ENCODE assay signal across 17 cellular contexts in genomic region chr19:7342143-7342542, GRCh38. TPM values are rescaled to one million over a fixed set of nuclear protein-coding genes. Genes with fewer than 3 reads are reported as not detected.
DNase-seq lines count a peak whose midpoint lies in the region; ATAC-seq, FAIRE-seq and TF ChIP-seq lines count a peak whose summit lies in the region.
"Had no signal": no experiment of that assay in that cellular context is flagged by ENCODE, and none has a peak within 500 bp of the region (broad histone marks: within the 10 kb centered on the region; RNA-seq: fewer than 3 reads in every experiment).

No MANE protein-coding gene starts in this region.

- no peaks in the 10 kb centered on the region for H3K79me2 ChIP-seq in H1 (ENCODE audit: control insufficient read depth in 1 of 2, insufficient read depth in 2 of 2, low read length in 2 of 2)

- no peak for FAIRE-seq in H1 (lab: Jason Lieb, UNC)
- FAIRE-seq: GM19239 had no signal

- H2BK5ac ChIP-seq in H1 (ENCODE audit: low read depth, low read length) = no peak overlapping the region

- H3K4me1 Mint-ChIP-seq in CD4-positive, alpha-beta T cell (ENCODE audit: low read depth) = peaks cover 64% of the 10 kb centered on the region
- peaks cover 42 to 73% (median 58%) of the 10 kb centered on the region in 3 donors for H3K4me1 Mint-ChIP-seq in IgD-negative memory B cell
- peaks cover 78% of the 10 kb centered on the region for H3K4me1 Mint-ChIP-seq in stimulated activated memory B cell treated with anti-CD40 and anti-IgM and Interleukin-4, amounts not matched to agents 10 μg/mL and 1 μg/mL and 100 μg/mL, for 72 hours

- intact Hi-C loops in CD4-positive, alpha-beta T cell (cut with DNase I, micrococcal nuclease) = no loop called here

- no peaks in the 10 kb centered on the region for H3K4me1 ChIP-seq in H1 (replicated peaks in 1 of 4; ENCODE audit: control insufficient read depth in 3 of 4, insufficient read depth in 4 of 4, low read length in 3 of 4)
- H3K4me1 ChIP-seq: BE2C had no signal

- POLR2A ChIA-PET in CD4-positive, alpha-beta T cell (lab: Charles Lee) = no interaction called here
- POLR2A ChIA-PET in H1 (lab: Charles Lee; ENCODE audit: partially characterized antibody) = interaction anchor here (0.6 kb wide), 1 partner anchor 1731 kb away, joined by 3 read pairs; no protein-coding TSS in a partner anchor

- no peak overlapping the region for H3K14ac ChIP-seq in H1 (ENCODE audit: insufficient read length)

- CTCF ChIA-PET in CD4-positive, alpha-beta T cell (lab: Charles Lee) = interaction anchor here (1.8 to 2.9 kb wide), 2 partner anchors 13 to 240 kb away, joined by 7 to 18 read pairs; no protein-coding TSS in a partner anchor
- CTCF ChIA-PET in H1 (lab: Charles Lee; ENCODE audit: partially characterized antibody) = interaction anchor here (0.6 to 3.3 kb wide), 13 partner anchors 12 to 560 kb away, joined by 3 to 35 read pairs (median 4); no protein-coding TSS in a partner anchor

- H4K91ac ChIP-seq in H1 (replicated peaks; ENCODE audit: insufficient read length, low read length) = no peak overlapping the region

- TF ChIP-seq RAD21 in H1 (IDR thresholded peaks at IDR 0.05 in 1 of 2, conservative IDR thresholded peaks at IDR 0.05 in 1 of 2; ENCODE audit: low read depth in 2 of 2, low read length in 2 of 2) = no peak

- no peak overlapping the region for H2AK5ac ChIP-seq in H1 (ENCODE audit: low read depth, low read length)

- TF ChIP-seq EP300 in H1 (IDR thresholded peaks at IDR 0.05; ENCODE audit: borderline replicate concordance in 1 of 2, low read depth in 2 of 2, low read length in 2 of 2) = no peak

- H3K9me3 Mint-ChIP-seq in CD4-positive, alpha-beta T cell = no peaks in the 10 kb centered on the region
- H3K9me3 Mint-ChIP-seq in IgD-negative memory B cell = no peaks in the 10 kb centered on the region
- no peaks in the 10 kb centered on the region for H3K9me3 Mint-ChIP-seq in stimulated activated memory B cell treated with anti-CD40 and anti-IgM and Interleukin-4, amounts not matched to agents 10 μg/mL and 1 μg/mL and 100 μg/mL, for 72 hours
- H3K9me3 Mint-ChIP-seq: H9 had no signal

- H3K9ac ChIP-seq in H1 (replicated peaks in 1 of 4; ENCODE audit: extremely low read depth in 1 of 4, low read depth in 3 of 4, low read length in 3 of 4) = no peak overlapping the region

- H3K4me2 ChIP-seq in H1 (ENCODE audit: insufficient read depth in 1 of 2, low read depth in 2 of 2, low read length in 2 of 2) = no peak overlapping the region

- H3K36me3 ChIP-seq in H1 (ENCODE audit: control insufficient read depth in 2 of 4, insufficient read depth in 4 of 4, low read length in 3 of 4) = no peaks in the 10 kb centered on the region
- H3K36me3 ChIP-seq: BE2C had no signal

- no peaks in the 10 kb centered on the region for H4K20me1 ChIP-seq in H1 (replicated peaks in 1 of 2; ENCODE audit: control insufficient read depth in 1 of 2, insufficient read depth in 2 of 2, low read length in 2 of 2)

- peaks cover 5% of the 10 kb centered on the region for H3K36me3 Mint-ChIP-seq in CD4-positive, alpha-beta T cell (ENCODE audit: low read depth)
- H3K36me3 Mint-ChIP-seq in IgD-negative memory B cell = peaks cover 3% of the 10 kb centered on the region
- H3K36me3 Mint-ChIP-seq in stimulated activated memory B cell treated with anti-CD40 and anti-IgM and Interleukin-4, amounts not matched to agents 10 μg/mL and 1 μg/mL and 100 μg/mL, for 72 hours = no peaks in the 10 kb centered on the region

- WGBS in H1 (ENCODE audit: extremely low coverage in 1 of 2, insufficient coverage in 1 of 2, insufficient read length in 1 of 2, insufficient replicate concordance in 2 of 2, low coverage in 1 of 2, low lambda C conversion rate in 2 of 2, missing lambda C conversion rate in 1 of 2), 2 experiments = 91% methylated on average over 5 of the region's 5 CpGs; no CpG with 5 or more reads in 1 of the 2 experiments

- ATAC-seq in CD4-positive, alpha-beta T cell (ENCODE audit: poor library complexity) = no peak
- no peak for ATAC-seq in stimulated activated memory B cell treated with anti-CD40 and anti-IgM and Interleukin-4, amounts not matched to agents 10 μg/mL and 1 μg/mL and 100 μg/mL, for 72 hours
- ATAC-seq in HG03097 (IDR thresholded peaks at IDR 0.05; ENCODE audit: low FRiP score, unreplicated experiment) = no peak
- no peak for ATAC-seq in HG02973 (IDR thresholded peaks at IDR 0.05; ENCODE audit: unreplicated experiment)
- ATAC-seq: Panc1 had no signal

- H2AFZ ChIP-seq in H1 (ENCODE audit: low read length) = no peak overlapping the region

- H3K23me2 ChIP-seq in H1 (ENCODE audit: low read depth, low read length) = no peaks in the 10 kb centered on the region

- no peak overlapping the region for H3K4ac ChIP-seq in H1 (replicated peaks; ENCODE audit: insufficient read length, low read depth, low read length)

- no peak overlapping the region for H2BK20ac ChIP-seq in H1 (ENCODE audit: low read length)

- H3K4me3 Mint-ChIP-seq in CD4-positive, alpha-beta T cell = no peak overlapping the region
- H3K4me3 Mint-ChIP-seq in IgD-negative memory B cell = peak overlapping the region in 3 of 4 donors; percentile 16 to 64 (median 41)
- H3K4me3 Mint-ChIP-seq in stimulated activated memory B cell treated with anti-CD40 and anti-IgM and Interleukin-4, amounts not matched to agents 10 μg/mL and 1 μg/mL and 100 μg/mL, for 72 hours = no peak overlapping the region
- H3K4me3 Mint-ChIP-seq: H9 had no signal

- no peak overlapping the region for H3K18ac ChIP-seq in H1 (ENCODE audit: extremely low read depth, low read length)

- no peak for DNase-seq in CD4-positive, alpha-beta T cell
- no peak for DNase-seq in H1 (ENCODE audit: low read depth in 1 of 2, low spot score in 2 of 2)
- no peak for DNase-seq in Ammon's horn (ENCODE audit: low spot score)
- DNase-seq: BE2C, GF-D8, H9, MV-4-11, NCI-H1417, NCI-H187 treated with DMSO at 0.1 percent for 48 hours, NCI-H2171, NCI-H446 had no signal

- H3K79me1 ChIP-seq in H1 (ENCODE audit: low read depth, low read length) = no peaks in the 10 kb centered on the region

- TF ChIP-seq CTCF in CD4-positive, alpha-beta T cell (IDR thresholded peaks at IDR 0.05) = no peak
- no peak for TF ChIP-seq CTCF in H1 (IDR thresholded peaks at IDR 0.05; ENCODE audit: control extremely low read depth in 1 of 3, insufficient read depth in 1 of 3, low read depth in 1 of 3, low read length in 3 of 3)

- peak overlapping the region; percentile 92 for H3K27ac Mint-ChIP-seq in CD4-positive, alpha-beta T cell
- H3K27ac Mint-ChIP-seq in IgD-negative memory B cell = peak overlapping the region in 1 of 3 donors; percentile 14
- peak overlapping the region; percentile 89 for H3K27ac Mint-ChIP-seq in stimulated activated memory B cell treated with anti-CD40 and anti-IgM and Interleukin-4, amounts not matched to agents 10 μg/mL and 1 μg/mL and 100 μg/mL, for 72 hours
- H3K27ac Mint-ChIP-seq: H9 had no signal

- no peak for TF ChIP-seq POLR2A in H1 (IDR thresholded peaks at IDR 0.05; ENCODE audit: control extremely low read depth in 1 of 2, low read depth in 2 of 2, low read length in 2 of 2)

- no peak overlapping the region for H3K56ac ChIP-seq in H1 (replicated peaks; ENCODE audit: insufficient read length, low read depth, low read length)

- no peak overlapping the region for H3K27ac ChIP-seq in CD4-positive, alpha-beta T cell (ENCODE audit: low read depth, low read length)
- no peak overlapping the region for H3K27ac ChIP-seq in H1 (ENCODE audit: low read depth, low read length)

- no peaks in the 10 kb centered on the region for H3K27me3 ChIP-seq in CD4-positive, alpha-beta T cell (ENCODE audit: control insufficient read depth, insufficient read depth, low read length)
- no peaks in the 10 kb centered on the region for H3K27me3 ChIP-seq in H1 (replicated peaks in 1 of 4; ENCODE audit: control insufficient read depth in 3 of 4, extremely low read depth in 1 of 4, insufficient read depth in 3 of 4, low read length in 3 of 4)

- H4K8ac ChIP-seq in H1 (ENCODE audit: extremely low read depth, insufficient read depth, low read length) = no peak overlapping the region; the same call in 1 of the 2 replicates

- no peaks in the 10 kb centered on the region for H3K9me3 ChIP-seq in CD4-positive, alpha-beta T cell (ENCODE audit: control insufficient read depth, low read length)
- H3K9me3 ChIP-seq in H1 (ENCODE audit: insufficient read depth in 2 of 2, low read depth in 1 of 2, low read length in 1 of 2) = no peaks in the 10 kb centered on the region
- H3K9me3 ChIP-seq: BE2C had no signal

- no peak overlapping the region for H4K5ac ChIP-seq in H1 (ENCODE audit: insufficient read length, low read depth, low read length)

- no peak overlapping the region for H2BK120ac ChIP-seq in H1 (replicated peaks; ENCODE audit: low read depth, low read length)

- H2BK15ac ChIP-seq in H1 (ENCODE audit: low read length) = 0 out of 2 replicates have a peak overlapping the region, but pooled peaks have one; percentile 16

- no peak overlapping the region for H2BK12ac ChIP-seq in H1 (ENCODE audit: low read depth, low read length)

- no peaks in the 10 kb centered on the region for H3K27me3 Mint-ChIP-seq in CD4-positive, alpha-beta T cell
- H3K27me3 Mint-ChIP-seq in IgD-negative memory B cell = no peaks in the 10 kb centered on the region
- no peaks in the 10 kb centered on the region for H3K27me3 Mint-ChIP-seq in stimulated activated memory B cell treated with anti-CD40 and anti-IgM and Interleukin-4, amounts not matched to agents 10 μg/mL and 1 μg/mL and 100 μg/mL, for 72 hours

- no peak overlapping the region for H3K23ac ChIP-seq in H1 (ENCODE audit: insufficient read length)

- no peak overlapping the region for H3K4me3 ChIP-seq in H1 (ENCODE audit: extremely low read depth in 1 of 4, insufficient read depth in 2 of 4, low read depth in 3 of 4, low read length in 4 of 4)

RNA-seq across cellular contexts. Expression of gene ARHGEF18, which starts 6.6 kb away (rescaled TPM):
- 100 to 1,000 TPM; 121 TPM for total RNA-seq in CD4-positive, alpha-beta T cell
- polyA plus RNA-seq in IgD-negative memory B cell (12.6 TPM), H1 (2011; rRNA removed) (12.2 and 17.4 TPM in 2 replicates)
- total RNA-seq in H1 (2021; fragmentation: NEBNext Ultra II Directional; extraction: Animal tissue kit (Norgen Biotek cat#: 25700)) = 35.9 and 36.8 TPM in 2 replicates
- polyA plus RNA-seq in H1 (2011; cell fraction: cytosol; rRNA removed) = 17.4 TPM
- polyA plus RNA-seq in H1 (2011; cell fraction: nucleus; rRNA removed) = 25.3 TPM
- polyA plus RNA-seq in H1 (2012, experiment 1 of 2) = 20.2 to 26.9 TPM (median 23.4 TPM) in 4 replicates
- polyA plus RNA-seq in H1 (2012, experiment 2 of 2) = 17.9 TPM
- polyA plus RNA-seq in H1 (2013, experiment 1 of 2) = 17.7 TPM
- polyA plus RNA-seq in H1 (2013, experiment 2 of 2) = 17.2 TPM
- 8.3 and 9.1 TPM in 2 replicates for polyA minus RNA-seq in H1 (2011; rRNA and poly(A)+ RNA removed)
- 20.8 TPM for polyA minus RNA-seq in H1 (2011; cell fraction: cytosol; rRNA and poly(A)+ RNA removed)
- 15.8 TPM for polyA minus RNA-seq in H1 (2011; cell fraction: nucleus; rRNA and poly(A)+ RNA removed)

RNA-seq across cellular contexts. Expression of gene INSR, which starts 47.9 kb away (rescaled TPM):
- total RNA-seq in CD4-positive, alpha-beta T cell = 1 to 10 TPM; 1.8 to 3.0 TPM
- polyA plus RNA-seq in IgD-negative memory B cell (0.53 TPM), H1 (2011; rRNA removed) (13.1 and 23.0 TPM in 2 replicates)
- total RNA-seq in H1 (2021; fragmentation: NEBNext Ultra II Directional; extraction: Animal tissue kit (Norgen Biotek cat#: 25700)) = 48.7 and 51.0 TPM in 2 replicates
- polyA plus RNA-seq in H1 (2011; cell fraction: cytosol; rRNA removed) = 14.0 TPM
- 67.6 TPM for polyA plus RNA-seq in H1 (2011; cell fraction: nucleus; rRNA removed)
- polyA plus RNA-seq in H1 (2012, experiment 1 of 2) = 19.9 to 25.1 TPM (median 21.9 TPM) in 4 replicates
- 2.9 TPM for polyA plus RNA-seq in H1 (2012, experiment 2 of 2)
- polyA plus RNA-seq in H1 (2013, experiment 1 of 2) = 21.5 TPM
- 20.9 TPM for polyA plus RNA-seq in H1 (2013, experiment 2 of 2)
- 137 and 179 TPM in 2 replicates for polyA minus RNA-seq in H1 (2011; rRNA and poly(A)+ RNA removed)
- polyA minus RNA-seq in H1 (2011; cell fraction: cytosol; rRNA and poly(A)+ RNA removed) = 53.8 TPM
- 71.7 TPM for polyA minus RNA-seq in H1 (2011; cell fraction: nucleus; rRNA and poly(A)+ RNA removed)

Comparison
In these comparisons a context has a peak if more than half of its experiments do, and no peak if none do; other contexts are left out.
1. H3K4me3 Mint-ChIP-seq: peak in IgD-negative memory B cell (3 of 4); none in CD4-positive, alpha-beta T cell (single experiment) and stimulated activated memory B cell treated with anti-CD40 and anti-IgM and Interleukin-4, amounts not matched to agents 10 μg/mL and 1 μg/mL and 100 μg/mL, for 72 hours (single experiment).
2. RNA of gene INSR, which starts 47.9 kb away (total RNA-seq): 48.7 to 51.0 TPM in H1; 1.8 to 3.0 TPM in CD4-positive, alpha-beta T cell; every median in the first group is over 10 times any median in the second.